ENCODE assay signal across 1 cellular context in genomic region chr17:50272246-50272645, GRCh38.
TF ChIP-seq lines count a peak whose summit lies in the region.

No MANE protein-coding gene starts in this region.

TF ChIP-seq in HepG2, 621 proteins besides CTCF, POLR2A, EP300 and RAD21 (continued from another document):
- TF ChIP-seq, protein P1, sequence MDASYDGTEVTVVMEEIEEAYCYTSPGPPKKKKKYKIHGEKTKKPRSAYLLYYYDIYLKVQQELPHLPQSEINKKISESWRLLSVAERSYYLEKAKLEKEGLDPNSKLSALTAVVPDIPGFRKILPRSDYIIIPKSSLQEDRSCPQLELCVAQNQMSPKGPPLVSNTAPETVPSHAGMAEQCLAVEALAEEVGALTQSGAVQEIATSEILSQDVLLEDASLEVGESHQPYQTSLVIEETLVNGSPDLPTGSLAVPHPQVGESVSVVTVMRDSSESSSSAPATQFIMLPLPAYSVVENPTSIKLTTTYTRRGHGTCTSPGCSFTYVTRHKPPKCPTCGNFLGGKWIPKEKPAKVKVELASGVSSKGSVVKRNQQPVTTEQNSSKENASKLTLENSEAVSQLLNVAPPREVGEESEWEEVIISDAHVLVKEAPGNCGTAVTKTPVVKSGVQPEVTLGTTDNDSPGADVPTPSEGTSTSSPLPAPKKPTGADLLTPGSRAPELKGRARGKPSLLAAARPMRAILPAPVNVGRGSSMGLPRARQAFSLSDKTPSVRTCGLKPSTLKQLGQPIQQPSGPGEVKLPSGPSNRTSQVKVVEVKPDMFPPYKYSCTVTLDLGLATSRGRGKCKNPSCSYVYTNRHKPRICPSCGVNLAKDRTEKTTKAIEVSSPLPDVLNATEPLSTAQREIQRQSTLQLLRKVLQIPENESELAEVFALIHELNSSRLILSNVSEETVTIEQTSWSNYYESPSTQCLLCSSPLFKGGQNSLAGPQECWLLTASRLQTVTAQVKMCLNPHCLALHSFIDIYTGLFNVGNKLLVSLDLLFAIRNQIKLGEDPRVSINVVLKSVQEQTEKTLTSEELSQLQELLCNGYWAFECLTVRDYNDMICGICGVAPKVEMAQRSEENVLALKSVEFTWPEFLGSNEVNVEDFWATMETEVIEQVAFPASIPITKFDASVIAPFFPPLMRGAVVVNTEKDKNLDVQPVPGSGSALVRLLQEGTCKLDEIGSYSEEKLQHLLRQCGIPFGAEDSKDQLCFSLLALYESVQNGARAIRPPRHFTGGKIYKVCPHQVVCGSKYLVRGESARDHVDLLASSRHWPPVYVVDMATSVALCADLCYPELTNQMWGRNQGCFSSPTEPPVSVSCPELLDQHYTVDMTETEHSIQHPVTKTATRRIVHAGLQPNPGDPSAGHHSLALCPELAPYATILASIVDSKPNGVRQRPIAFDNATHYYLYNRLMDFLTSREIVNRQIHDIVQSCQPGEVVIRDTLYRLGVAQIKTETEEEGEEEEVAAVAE (CRISPR knock-in tag; IDR thresholded peaks at IDR 0.05; ENCODE audit: borderline replicate concordance), result no peak
- TF ChIP-seq EED (CRISPR knock-in tag; IDR thresholded peaks at IDR 0.05) (no peak), HNRNPH1 (optimal IDR thresholded peaks at IDR 0.05; ENCODE audit: low read depth, low read length) (no peak), KMT2B (CRISPR knock-in tag; IDR thresholded peaks at IDR 0.05) (no peak), U2AF1 (optimal IDR thresholded peaks at IDR 0.05; ENCODE audit: low read depth, low read length) (no peak), ZNF572 (CRISPR knock-in tag; IDR thresholded peaks at IDR 0.05) (no peak), ZNF296 (CRISPR knock-in tag; conservative IDR thresholded peaks at IDR 0.05) (no peak)
TF ChIP-seq in HepG2: peak in this region for 0.
